8 cellular contexts compared by ENCODE assay signal in genomic region chr7:134547738-134548054, GRCh38.
DNase-seq lines count a peak whose midpoint lies in the region; ATAC-seq, FAIRE-seq and TF ChIP-seq lines count a peak whose summit lies in the region.

No MANE protein-coding gene starts in this region.

- peak overlapping the region; percentile 18 for H3K9ac ChIP-seq in iPS-18a (ENCODE audit: low read length)

- DNase-seq in AG04449 (ENCODE audit: low read depth, low spot score) (no peak), GM19239 (ENCODE audit: insufficient read length, low spot score) (peak; percentile 46), amniotic epithelial cell (ENCODE audit: low read depth) (peak; percentile 50), NCI-H2196 treated with DMSO at 0.1 percent for 48 hours (lab: John Stamatoyannopoulos, UW; ENCODE audit: unreplicated experiment) (no peak)
- peak; percentile 10 for DNase-seq in stimulated activated naive CD8-positive, alpha-beta T cell treated with anti-CD3 and anti-CD28 coated beads, Interleukin-15, Interleukin-2, amounts not matched to agents 100 U/mL and 50 U/mL, for 24 hours
- no peak for DNase-seq in effector CD8-positive, alpha-beta T cell (lab: John Stamatoyannopoulos, UW)

- no peaks in the 10 kb centered on the region for H3K36me3 ChIP-seq in iPS-18a (ENCODE audit: control insufficient read depth, low read depth, low read length)

- no peak overlapping the region for H3K27ac ChIP-seq in iPS-18a (ENCODE audit: low read length)

- peak overlapping the region; percentile 57 for H3K4me3 ChIP-seq in AG04449 (ENCODE audit: low read depth, low read length)
- H3K4me3 ChIP-seq in iPS-18a (ENCODE audit: low read length), result peak overlapping the region; percentile 69

- peak; percentile 69 for ATAC-seq in HG03135 (IDR thresholded peaks at IDR 0.05; ENCODE audit: unreplicated experiment)
- ATAC-seq in stimulated activated naive CD8-positive, alpha-beta T cell treated with anti-CD3 and anti-CD28 coated beads, Interleukin-15, Interleukin-2, amounts not matched to agents 100 U/mL and 50 U/mL, for 24 hours, result peak; percentile 51

- no peak for TF ChIP-seq CTCF in AG04449 (IDR thresholded peaks at IDR 0.05; ENCODE audit: insufficient read depth, low read length, missing control alignments)

- H3K27me3 ChIP-seq in iPS-18a (ENCODE audit: control insufficient read depth, insufficient read depth, low read length), result no peaks in the 10 kb centered on the region

- POLR2A ChIA-PET in AG04449 (lab: Yijun Ruan, JAX), result interaction anchor here (0.8 kb wide), 1 partner anchor 115 kb away, joined by 4 read pairs; no protein-coding TSS in a partner anchor

- H3K4me1 ChIP-seq in iPS-18a (ENCODE audit: control insufficient read depth, low read depth, low read length), result peaks cover 18% of the 10 kb centered on the region

- FAIRE-seq in GM19239 (lab: Jason Lieb, UNC), result peak; percentile 58

- CTCF ChIA-PET in AG04449 (lab: Yijun Ruan, JAX), result interaction anchor here (0.7 to 8.2 kb wide), 33 partner anchors 8 to 129 kb away, joined by 3 to 98 read pairs (median 5); partner anchors contain the start of genes AKR1B10 and BPGM

- H3K9me3 ChIP-seq in iPS-18a (ENCODE audit: control insufficient read depth, low read depth, low read length), result no peaks in the 10 kb centered on the region

Comparison
In these comparisons a context has a peak if more than half of its experiments do, and no peak if none do; other contexts are left out.
1. DNase-seq: peak in GM19239 (single experiment), amniotic epithelial cell (single experiment) and stimulated activated naive CD8-positive, alpha-beta T cell treated with anti-CD3 and anti-CD28 coated beads, Interleukin-15, Interleukin-2, amounts not matched to agents 100 U/mL and 50 U/mL, for 24 hours (single experiment); none in AG04449 (single experiment), effector CD8-positive, alpha-beta T cell (single experiment) and NCI-H2196 treated with DMSO at 0.1 percent for 48 hours (single experiment).